In the genomic region with DNA sequence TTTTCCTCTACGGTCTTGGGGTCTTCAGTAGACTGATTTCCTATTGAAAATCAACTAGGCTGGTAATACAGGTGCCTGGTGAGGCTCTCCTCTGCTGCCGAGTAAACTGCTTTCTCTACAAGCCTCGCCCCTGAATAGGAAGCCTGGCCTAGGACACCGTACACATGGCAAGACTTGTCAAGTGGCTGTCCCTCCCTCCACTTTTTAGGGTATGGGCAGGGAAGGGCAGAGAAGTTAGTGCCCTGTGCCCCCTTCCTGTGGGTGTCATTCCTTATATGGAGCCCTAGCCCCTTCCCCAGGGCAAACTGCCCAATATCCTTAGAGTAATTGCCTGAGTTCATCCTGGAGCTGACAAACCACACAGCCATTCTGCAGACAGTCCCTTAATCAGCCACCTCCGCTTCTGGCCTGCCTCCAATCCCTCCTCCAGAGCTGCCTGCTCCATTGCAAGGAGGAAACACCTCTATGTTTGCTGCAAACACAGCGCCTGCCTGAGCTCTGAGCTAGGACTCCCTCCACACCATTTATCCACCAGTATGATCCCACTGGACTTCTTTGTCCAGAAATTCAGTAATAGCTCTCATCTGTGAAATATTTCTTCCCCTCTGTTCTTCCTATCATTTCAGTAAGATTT, we compare ENCODE assay signal across 7 cellular contexts.
DNase-seq lines count a peak whose midpoint lies in the region; ATAC-seq, FAIRE-seq and TF ChIP-seq lines count a peak whose summit lies in the region.

No MANE protein-coding gene starts in this region.

- H3K9me3 ChIP-seq in Loucy (ENCODE audit: insufficient read depth, low read depth, low read length) = no peaks in the 10 kb centered on the region

- H3K36me3 ChIP-seq in Loucy (ENCODE audit: insufficient read depth, low read length) = peaks cover 49% of the 10 kb centered on the region; the same call in 1 of the 2 replicates

- H3F3A ChIP-seq in Loucy (ENCODE audit: low read depth) = no peaks in the 10 kb centered on the region

- H3K79me2 ChIP-seq in Loucy (ENCODE audit: insufficient read depth, low read length) = peaks cover 69% of the 10 kb centered on the region

- peaks cover 0 to 2% (median 0%) of the 10 kb centered on the region in 5 experiments for H3K9me3 Mint-ChIP-seq in brain

- TF ChIP-seq CTCF in Loucy (conservative IDR thresholded peaks at IDR 0.05; ENCODE audit: low read length) (no peak), brain (conservative IDR thresholded peaks at IDR 0.05) (no peak)

- H3K4me3 ChIP-seq in Loucy (ENCODE audit: low read length, poor library complexity, severe bottlenecking) = no peak overlapping the region

- H2AFZ ChIP-seq in Loucy (ENCODE audit: low read length) = no peak overlapping the region

- peak overlapping the region in 4 of 5 experiments; percentile 12 to 68 (median 28) for H3K4me3 Mint-ChIP-seq in brain

- FAIRE-seq in RCC 7860 (lab: Jason Lieb, UNC) = no peak

- H3K9me2 ChIP-seq in Loucy (replicated peaks; ENCODE audit: low read depth, low read length) = no peaks in the 10 kb centered on the region

- H3K4me1 ChIP-seq in Loucy (ENCODE audit: insufficient read depth, low read length, poor library complexity, severe bottlenecking) = peaks cover 24% of the 10 kb centered on the region

- peak overlapping the region; percentile 27 to 89 (median 70) for H3K27ac Mint-ChIP-seq in brain

- H3K27me3 ChIP-seq in Loucy (ENCODE audit: insufficient read depth, low read length, poor library complexity, severe bottlenecking) = no peaks in the 10 kb centered on the region

- DNase-seq in kidney tubule cell (ENCODE audit: low spot score) (peak; percentile 53), stromal cell of bone marrow (ENCODE audit: low read depth) (peak; percentile 12), RCC 7860 (ENCODE audit: low spot score) (no peak), NOMO-1 treated with DMSO at 0.1 percent for 48 hours (lab: John Stamatoyannopoulos, UW; ENCODE audit: unreplicated experiment) (no peak)

- H3K4me2 ChIP-seq in Loucy (ENCODE audit: low read depth, low read length, poor library complexity, severe bottlenecking) = peak overlapping the region; percentile 15

- ATAC-seq in GM21786 (IDR thresholded peaks at IDR 0.05; ENCODE audit: unreplicated experiment) = no peak

- peaks cover 51% of the 10 kb centered on the region for H4K20me1 ChIP-seq in Loucy (ENCODE audit: insufficient read depth, low read length, poor library complexity, severe bottlenecking)

- no peaks in the 10 kb centered on the region for H3K27me3 Mint-ChIP-seq in brain

- peaks cover 31% of the 10 kb centered on the region for H3K4me1 Mint-ChIP-seq in brain

- H3K9ac ChIP-seq in Loucy (ENCODE audit: low read depth, low read length, poor library complexity, severe bottlenecking) = no peak overlapping the region

- peaks cover 53% of the 10 kb centered on the region for H3K36me3 Mint-ChIP-seq in brain

Comparison
In these comparisons a context has a peak if more than half of its experiments do, and no peak if none do; other contexts are left out.
1. DNase-seq: peak in kidney tubule cell (single experiment) and stromal cell of bone marrow (single experiment); none in RCC 7860 (single experiment) and NOMO-1 treated with DMSO at 0.1 percent for 48 hours (single experiment).